8 cellular contexts compared by ENCODE assay signal in the genomic region with DNA sequence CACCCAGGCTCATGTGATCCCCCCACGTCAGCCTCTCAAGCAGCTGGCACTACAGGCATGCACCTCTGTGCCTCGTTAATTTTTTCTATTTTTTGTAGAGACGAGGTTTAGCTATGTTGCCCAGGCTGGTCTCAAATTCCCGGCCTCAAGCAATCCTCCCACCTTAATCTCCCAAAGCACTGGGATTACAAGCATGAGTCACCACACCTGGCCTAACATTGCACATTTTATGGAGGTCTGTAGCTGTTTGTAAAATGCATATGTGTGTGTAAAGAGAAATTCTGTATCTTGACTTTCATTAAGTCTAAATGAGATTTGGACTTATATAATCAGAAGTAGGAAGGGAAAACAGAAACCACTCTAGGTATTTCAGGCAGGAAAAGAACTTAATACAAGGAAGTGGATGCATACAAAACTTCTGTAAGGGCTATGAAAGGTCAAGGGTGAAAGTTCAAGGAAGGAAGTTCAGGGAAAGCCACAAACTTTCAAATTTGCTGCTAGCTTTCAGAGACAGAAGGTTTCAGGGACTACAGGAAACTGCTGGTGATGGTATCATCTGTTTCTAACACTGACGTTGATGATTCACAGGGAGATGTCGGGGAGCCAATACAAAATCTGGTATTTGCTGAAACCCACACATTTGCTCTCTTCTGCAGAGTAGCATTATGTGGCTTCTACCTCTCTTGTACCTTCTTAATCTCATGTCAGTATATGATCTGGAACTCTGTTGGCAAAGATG.
DNase-seq lines count a peak whose midpoint lies in the region; ATAC-seq and TF ChIP-seq lines count a peak whose summit lies in the region.

No MANE protein-coding gene starts in this region.

- no peak for TF ChIP-seq POLR2A in NB4 (IDR thresholded peaks at IDR 0.05; ENCODE audit: extremely low read depth, insufficient read length)

- no peaks in the 10 kb centered on the region for H3K9me3 ChIP-seq in thymus (ENCODE audit: control insufficient read depth)
- H3K9me3 ChIP-seq in neuronal stem cell (replicated peaks in 1 of 2; ENCODE audit: control insufficient read depth in 2 of 2, insufficient read depth in 1 of 2, low read depth in 1 of 2, low read length in 2 of 2) = no peaks in the 10 kb centered on the region

- H3K27ac Mint-ChIP-seq in central memory CD8-positive, alpha-beta T cell (ENCODE audit: low read depth) = peak overlapping the region; percentile 80

- TF ChIP-seq CTCF in NB4 (IDR thresholded peaks at IDR 0.05; ENCODE audit: low read depth, low read length) = no peak

- H2AK5ac ChIP-seq in neuronal stem cell (ENCODE audit: low read depth, low read length) = no peak overlapping the region

- no peaks in the 10 kb centered on the region for H3K27me3 Mint-ChIP-seq in central memory CD8-positive, alpha-beta T cell

- peaks cover 26% of the 10 kb centered on the region for H3K4me1 Mint-ChIP-seq in central memory CD8-positive, alpha-beta T cell

- no peak overlapping the region for H2BK15ac ChIP-seq in neuronal stem cell (ENCODE audit: low read length)

- H3K79me1 ChIP-seq in neuronal stem cell (ENCODE audit: low read depth, low read length) = no peaks in the 10 kb centered on the region

- no peak overlapping the region for H2AFZ ChIP-seq in neuronal stem cell (ENCODE audit: low read length)

- no peak overlapping the region for H3K4me3 ChIP-seq in NB4 (ENCODE audit: low read depth, low read length)
- no peak overlapping the region for H3K4me3 ChIP-seq in thymus (ENCODE audit: low read length)
- H3K4me3 ChIP-seq in neuronal stem cell (ENCODE audit: low read length in 2 of 2) = no peak overlapping the region

- H3K4me1 ChIP-seq in thymus (ENCODE audit: control insufficient read depth, insufficient read depth, low read length) = peaks cover 8% of the 10 kb centered on the region
- H3K4me1 ChIP-seq in neuronal stem cell (ENCODE audit: control insufficient read depth in 2 of 2, insufficient read depth in 1 of 2, low read depth in 1 of 2, low read length in 2 of 2) = peaks cover 2% of the 10 kb centered on the region in 2 donors

- H3K4ac ChIP-seq in neuronal stem cell (ENCODE audit: low read length) = no peak overlapping the region

- H4K8ac ChIP-seq in neuronal stem cell (ENCODE audit: low read depth, low read length) = no peak overlapping the region

- H3K4me3 Mint-ChIP-seq in central memory CD8-positive, alpha-beta T cell = no peak overlapping the region

- no peaks in the 10 kb centered on the region for H3K9me3 Mint-ChIP-seq in central memory CD8-positive, alpha-beta T cell

- H3K4me2 ChIP-seq in neuronal stem cell (ENCODE audit: insufficient read depth, low read length, poor library complexity, severe bottlenecking) = no peak overlapping the region

- H3K27me3 ChIP-seq in thymus (ENCODE audit: control insufficient read depth, insufficient read depth) = no peaks in the 10 kb centered on the region
- H3K27me3 ChIP-seq in neuronal stem cell (ENCODE audit: control insufficient read depth in 3 of 3, insufficient read depth in 3 of 3, low read depth in 1 of 3, low read length in 3 of 3) = no peaks in the 10 kb centered on the region

- WGBS in thymus = 65% methylated on average over 6 of the region's 6 CpGs
- no CpG with 5 or more reads among the region's 6 CpGs for WGBS in neuronal stem cell (ENCODE audit: extremely low coverage in 2 of 2, insufficient read length in 2 of 2, insufficient replicate concordance in 1 of 2), 2 donors

- no peak overlapping the region for H3K14ac ChIP-seq in neuronal stem cell (ENCODE audit: low read length)

- H3K36me3 Mint-ChIP-seq in central memory CD8-positive, alpha-beta T cell (ENCODE audit: insufficient read depth) = no peaks in the 10 kb centered on the region

- peak; percentile 23 for DNase-seq in NK-92 treated with Interleukin-12 subunit alpha and Interleukin-12 subunit beta, amount 100 ng/mL, for 24 hours (lab: John Stamatoyannopoulos, UW)
- DNase-seq in NK-92 (lab: John Stamatoyannopoulos, UW; ENCODE audit: unreplicated experiment) = no peak
- DNase-seq in NB4 (ENCODE audit: low read depth) = peak; percentile 77
- DNase-seq in central memory CD8-positive, alpha-beta T cell (ENCODE audit: low spot score in 2 of 2) = no peak
- no peak for DNase-seq in mesenteric fat pad (ENCODE audit: low spot score)
- no peak for DNase-seq in neuronal stem cell (ENCODE audit: low spot score)

- H3K9ac ChIP-seq in neuronal stem cell (ENCODE audit: low read depth, low read length, poor library complexity) = no peak overlapping the region

- H2BK5ac ChIP-seq in neuronal stem cell (ENCODE audit: low read length) = no peak overlapping the region

- H4K91ac ChIP-seq in neuronal stem cell (ENCODE audit: low read depth, low read length, poor library complexity) = no peak overlapping the region

- no peak overlapping the region for H3K18ac ChIP-seq in neuronal stem cell (ENCODE audit: low read length)

- H3K23ac ChIP-seq in neuronal stem cell (ENCODE audit: low read depth, low read length, poor library complexity) = no peak overlapping the region

- H3K36me3 ChIP-seq in thymus (ENCODE audit: control insufficient read depth, insufficient read depth) = no peaks in the 10 kb centered on the region
- peaks cover 0 to 2% of the 10 kb centered on the region in 2 donors for H3K36me3 ChIP-seq in neuronal stem cell (replicated peaks in 1 of 2; ENCODE audit: control insufficient read depth in 2 of 2, insufficient read depth in 2 of 2, low read length in 2 of 2)

- ATAC-seq in HG02610 (IDR thresholded peaks at IDR 0.05; ENCODE audit: unreplicated experiment) = peak; percentile 49
- ATAC-seq in central memory CD8-positive, alpha-beta T cell (replicated peaks; ENCODE audit: extremely low read depth, poor library complexity, severe bottlenecking) = peak; percentile 89

- H2BK12ac ChIP-seq in neuronal stem cell (ENCODE audit: low read length) = no peak overlapping the region

- H3K27ac ChIP-seq in thymus (ENCODE audit: low read depth) = peak overlapping the region; percentile 74
- H3K27ac ChIP-seq in neuronal stem cell (replicated peaks; ENCODE audit: low read length) = no peak overlapping the region

- no peak overlapping the region for H2BK120ac ChIP-seq in neuronal stem cell (ENCODE audit: low read depth, low read length)

Comparison
In these comparisons a context has a peak if more than half of its experiments do, and no peak if none do; other contexts are left out.
1. DNase-seq: peak in NK-92 treated with Interleukin-12 subunit alpha and Interleukin-12 subunit beta, amount 100 ng/mL, for 24 hours (single experiment) and NB4 (single experiment); none in NK-92 (single experiment), central memory CD8-positive, alpha-beta T cell (0 of 2), mesenteric fat pad (single experiment) and neuronal stem cell (single experiment).